ENCODE assay signal across 11 cellular contexts in the genomic region with DNA sequence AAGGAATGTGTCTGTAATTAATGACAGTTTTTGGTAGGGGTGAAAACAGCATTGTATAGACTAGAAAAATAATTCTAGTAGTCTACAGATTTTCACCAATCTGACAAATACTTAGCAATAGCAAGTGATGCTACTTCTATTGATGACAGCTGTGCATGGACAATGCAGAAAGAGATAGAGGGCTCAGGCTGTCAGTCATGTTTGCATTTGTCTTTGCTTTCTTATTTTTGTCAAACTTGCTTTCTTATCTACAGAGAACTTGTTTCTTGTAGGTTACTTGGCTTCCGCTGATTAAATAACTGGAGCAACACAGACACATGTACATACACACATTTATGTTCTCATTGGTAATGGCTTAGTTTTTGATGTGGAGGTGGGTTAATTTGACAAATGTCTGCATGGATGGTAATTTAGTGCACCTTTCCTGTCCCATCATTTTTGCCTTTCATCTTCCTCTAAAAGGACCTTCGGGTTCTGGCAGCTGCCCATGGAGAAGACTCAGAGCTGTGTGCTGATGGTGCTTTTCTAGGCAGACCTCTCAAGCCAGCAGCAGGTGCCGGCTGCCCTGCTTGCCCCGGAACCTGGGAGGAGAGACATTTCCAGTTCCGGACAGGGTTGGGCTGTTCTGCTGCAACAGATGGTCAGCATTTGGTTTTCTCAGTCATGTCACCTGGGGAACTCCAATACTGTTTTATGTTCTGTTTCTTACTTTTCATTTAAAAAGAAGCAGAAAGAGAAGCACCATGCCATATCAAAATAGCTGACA. TPM values are rescaled to one million over a fixed set of nuclear protein-coding genes. Genes with fewer than 3 reads are reported as not detected.
DNase-seq lines count a peak whose midpoint lies in the region; ATAC-seq lines count a peak whose summit lies in the region.
"Had no signal": no experiment of that assay in that cellular context is flagged by ENCODE, and none has a peak within 500 bp of the region (broad histone marks: within the 10 kb centered on the region; RNA-seq: fewer than 3 reads in every experiment).

No MANE protein-coding gene starts in this region.

- no peak for DNase-seq in activated CD8-positive, alpha-beta memory T cell treated with anti-CD3 and anti-CD28 coated beads, Interleukin-2, amount 10 ng/mL, durations not matched to agents 7 days and 5 days
- no peak for DNase-seq in activated CD8-positive, alpha-beta memory T cell treated with anti-CD3 and anti-CD28 coated beads, Interleukin-2, amount 50 U/mL, for 48 hours
- DNase-seq in mesenchymal stem cell (no peak), NCI-H82 treated with DMSO at 0.1 percent for 48 hours (lab: John Stamatoyannopoulos, UW; ENCODE audit: unreplicated experiment) (no peak), SKM-1 treated with dmso at 0.1 percent for 144 hours (lab: John Stamatoyannopoulos, UW; ENCODE audit: unreplicated experiment) (no peak)
- DNase-seq in stimulated activated CD4-positive, alpha-beta T cell treated with anti-CD3 and anti-CD28 coated beads, Interleukin-2, amount 100 ng/mL, for 48 hours, result no peak
- DNase-seq: activated gamma-delta T cell treated with Interleukin-2 at 50 U/mL for 16 hours had no signal

- H3K18ac ChIP-seq in mesenchymal stem cell (ENCODE audit: low read depth in 1 of 2, low read length in 2 of 2), result no peak overlapping the region

- no peak overlapping the region for H3K4me2 ChIP-seq in mesenchymal stem cell (ENCODE audit: low read length, poor library complexity, severe bottlenecking)

- peaks cover 2% of the 10 kb centered on the region for H3K9me3 Mint-ChIP-seq in activated CD8-positive, alpha-beta memory T cell treated with anti-CD3 and anti-CD28 coated beads, Interleukin-2, amount 10 ng/mL, durations not matched to agents 7 days and 5 days (ENCODE audit: low read depth)

- H3K9me3 ChIP-seq in mesenchymal stem cell (ENCODE audit: control insufficient read depth, low read length), result no peaks in the 10 kb centered on the region

- H3K4me1 ChIP-seq in mesenchymal stem cell (ENCODE audit: control insufficient read depth, insufficient read depth, low read depth, low read length), result no peaks in the 10 kb centered on the region
- H3K4me1 ChIP-seq: parathyroid adenoma had no signal

- WGBS in mesenchymal stem cell, result 73% methylated on average over 4 of the region's 5 CpGs

- no peak overlapping the region for H3K9ac ChIP-seq in mesenchymal stem cell (ENCODE audit: low read length)
- H3K9ac ChIP-seq: parathyroid adenoma had no signal

- H2AK5ac ChIP-seq in mesenchymal stem cell (ENCODE audit: low read length, severe bottlenecking), result no peak overlapping the region

- peak overlapping the region; percentile 75 for H4K91ac ChIP-seq in mesenchymal stem cell (ENCODE audit: low read length)

- peaks cover 28% of the 10 kb centered on the region for H3K36me3 Mint-ChIP-seq in activated CD8-positive, alpha-beta memory T cell treated with anti-CD3 and anti-CD28 coated beads, Interleukin-2, amount 10 ng/mL, durations not matched to agents 7 days and 5 days

- no peaks in the 10 kb centered on the region for H3K79me1 ChIP-seq in mesenchymal stem cell (replicated peaks; ENCODE audit: low read length, poor library complexity, severe bottlenecking)

- H3K27ac Mint-ChIP-seq in activated CD8-positive, alpha-beta memory T cell treated with anti-CD3 and anti-CD28 coated beads, Interleukin-2, amount 10 ng/mL, durations not matched to agents 7 days and 5 days, result peak overlapping the region; percentile 73

- H3K27ac ChIP-seq in mesenchymal stem cell (ENCODE audit: low read length, poor library complexity, severe bottlenecking), result no peak overlapping the region
- H3K27ac ChIP-seq: parathyroid adenoma had no signal

- peaks cover 0 to 13% of the 10 kb centered on the region in 2 experiments for H3K27me3 ChIP-seq in mesenchymal stem cell (ENCODE audit: control insufficient read depth in 1 of 2, insufficient read depth in 1 of 2, low read length in 2 of 2)

- H4K8ac ChIP-seq in mesenchymal stem cell (ENCODE audit: low read length), result no peak overlapping the region

- H2BK5ac ChIP-seq in mesenchymal stem cell (ENCODE audit: low read depth, low read length, poor library complexity, severe bottlenecking), result no peak overlapping the region

- H2BK12ac ChIP-seq in mesenchymal stem cell (ENCODE audit: low read length in 2 of 2), result no peak overlapping the region

- H3K4me3 Mint-ChIP-seq in activated CD8-positive, alpha-beta memory T cell treated with anti-CD3 and anti-CD28 coated beads, Interleukin-2, amount 10 ng/mL, durations not matched to agents 7 days and 5 days, result peak overlapping the region; percentile 32

- ATAC-seq in activated CD8-positive, alpha-beta memory T cell treated with anti-CD3 and anti-CD28 coated beads, Interleukin-2, amount 10 ng/mL, durations not matched to agents 7 days and 5 days, result peak; percentile 18
- ATAC-seq in GM21723 (IDR thresholded peaks at IDR 0.05; ENCODE audit: unreplicated experiment), result peak; percentile 75
- peak; percentile 31 for ATAC-seq in HG03558 (IDR thresholded peaks at IDR 0.05; ENCODE audit: extremely low read depth, unreplicated experiment)
- ATAC-seq: Panc1 had no signal

- no peak overlapping the region for H3K23ac ChIP-seq in mesenchymal stem cell (ENCODE audit: low read length in 2 of 2)

- no peak overlapping the region for H3K4ac ChIP-seq in mesenchymal stem cell (ENCODE audit: low read depth in 1 of 2, low read length in 2 of 2)

- CTCF ChIA-PET in activated CD8-positive, alpha-beta memory T cell treated with anti-CD3 and anti-CD28 coated beads, Interleukin-2, amount 10 ng/mL, durations not matched to agents 7 days and 5 days (lab: Charles Lee), result interaction anchor here (0.6 to 3.4 kb wide), 6 partner anchors 15 to 100 kb away, joined by 3 to 16 read pairs (median 6); partner anchors contain the start of gene CAMK4

- H3K4me3 ChIP-seq in mesenchymal stem cell (ENCODE audit: insufficient read depth in 1 of 2, low read depth in 1 of 2, low read length in 2 of 2), result no peak overlapping the region

- no peak overlapping the region for H2AFZ ChIP-seq in mesenchymal stem cell (ENCODE audit: low read depth, low read length)
- H2AFZ ChIP-seq: parathyroid adenoma had no signal

- no peak overlapping the region for H2BK15ac ChIP-seq in mesenchymal stem cell (ENCODE audit: low read depth, poor library complexity, severe bottlenecking)

- H3K36me3 ChIP-seq in mesenchymal stem cell (ENCODE audit: control insufficient read depth in 1 of 2, insufficient read depth in 2 of 2, low read depth in 1 of 2, low read length in 2 of 2), result no peaks in the 10 kb centered on the region

- H3K14ac ChIP-seq in mesenchymal stem cell (ENCODE audit: low read length in 2 of 2), result no peak overlapping the region

- H3K4me1 Mint-ChIP-seq in activated CD8-positive, alpha-beta memory T cell treated with anti-CD3 and anti-CD28 coated beads, Interleukin-2, amount 10 ng/mL, durations not matched to agents 7 days and 5 days, result peaks cover 74% of the 10 kb centered on the region

- H2BK120ac ChIP-seq in mesenchymal stem cell (ENCODE audit: low read depth, low read length), result no peak overlapping the region

- no peaks in the 10 kb centered on the region for H3K27me3 Mint-ChIP-seq in activated CD8-positive, alpha-beta memory T cell treated with anti-CD3 and anti-CD28 coated beads, Interleukin-2, amount 10 ng/mL, durations not matched to agents 7 days and 5 days

RNA-seq across cellular contexts. Expression of gene CAMK4, which starts 28.8 kb away (rescaled TPM):
- total RNA-seq in activated CD8-positive, alpha-beta memory T cell treated with anti-CD3 and anti-CD28 coated beads, Interleukin-2, amount 10 ng/mL, durations not matched to agents 7 days and 5 days, result 10 to 100 TPM; 77.4 to 91.1 TPM
- 4.2 TPM for polyA plus RNA-seq in mesenchymal stem cell (2013, experiment 1 of 2)
- 4.5 TPM for polyA plus RNA-seq in mesenchymal stem cell (2013, experiment 2 of 2)

Comparison
In these comparisons a context has a peak if more than half of its experiments do, and no peak if none do; other contexts are left out.
1. ATAC-seq: peak in every context shown above with its lines; median percentile 75 in GM21723; 31 in HG03558; 18 in activated CD8-positive, alpha-beta memory T cell treated with anti-CD3 and anti-CD28 coated beads, Interleukin-2, amount 10 ng/mL, durations not matched to agents 7 days and 5 days.